In genomic region chr4:186702940-186703339, GRCh38 we compare ENCODE assay signal across 29 cellular contexts. TPM values are rescaled to one million over a fixed set of nuclear protein-coding genes. Genes with fewer than 3 reads are reported as not detected.
DNase-seq lines count a peak whose midpoint lies in the region; ATAC-seq and TF ChIP-seq lines count a peak whose summit lies in the region.
"Had no signal": no experiment of that assay in that cellular context is flagged by ENCODE, and none has a peak within 500 bp of the region (broad histone marks: within the 10 kb centered on the region; RNA-seq: fewer than 3 reads in every experiment).

No MANE protein-coding gene starts in this region.

- H3K4me1 ChIP-seq in heart left ventricle (peaks cover 6 to 82% (median 52%) of the 10 kb centered on the region in 12 donors), tibial artery (peaks cover 0 to 77% (median 54%) of the 10 kb centered on the region in 4 donors)

- peaks cover 0 to 26% (median 0%) of the 10 kb centered on the region in 9 donors for H3K36me3 ChIP-seq in heart left ventricle
- H3K36me3 ChIP-seq in tibial artery: peaks cover 13 to 16% (median 16%) of the 10 kb centered on the region in 3 donors
- H3K36me3 ChIP-seq: breast epithelium, MG63 had no signal

- TF ChIP-seq CTCF in heart left ventricle (IDR thresholded peaks at IDR 0.05) (no peak), chondrocyte (IDR thresholded peaks at IDR 0.05) (no peak), mesothelial cell of epicardium (IDR thresholded peaks at IDR 0.05; ENCODE audit: unreplicated experiment) (no peak), tibial artery (IDR thresholded peaks at IDR 0.05) (no peak)

- H3K27ac ChIP-seq in heart left ventricle (peak overlapping the region in 9 of 12 donors; percentile 32 to 91 (median 85)), tibial artery (peak overlapping the region; percentile 85 to 86)
- H3K27ac ChIP-seq: 22Rv1, lower lobe of right lung had no signal

- H3K9me3 Mint-ChIP-seq in chondrocyte (ENCODE audit: low read depth) (no peaks in the 10 kb centered on the region), mesothelial cell of epicardium (no peaks in the 10 kb centered on the region)
- peaks cover 5 to 7% of the 10 kb centered on the region in 2 donors for H3K9me3 Mint-ChIP-seq in activated T-cell treated with anti-CD3 and anti-CD28 coated beads, Interleukin-2, amount 50 U/mL, for 72 hours
- H3K9me3 Mint-ChIP-seq: H9 had no signal

- DNase-seq in heart left ventricle: no peak
- DNase-seq in Right ventricle myocardium superior: no peak
- DNase-seq in chondrocyte (ENCODE audit: low spot score): no peak
- no peak for DNase-seq in mesothelial cell of epicardium (ENCODE audit: low spot score in 2 of 2, unreplicated experiment in 2 of 2)
- DNase-seq in tibial artery: no peak
- no peak for DNase-seq in nucleus accumbens (lab: John Stamatoyannopoulos, UW)
- DNase-seq in activated T-cell treated with anti-CD3 and anti-CD28 coated beads, Interleukin-2, amount 50 U/mL, for 72 hours: no peak
- DNase-seq: activated CD4-positive, alpha-beta T cell treated with anti-CD3 and anti-CD28 coated beads for 48 hours; DMS79; effector CD8-positive, alpha-beta T cell; H9; KG1; lower lobe of right lung; MG63; mucosa of descending colon; NCI-H1105 treated with DMSO at 0.1 percent for 48 hours; NCI-H2029; NCI-H2227 treated with DMSO at 0.1 percent for 48 hours; NCI-H526; posterior cingulate gyrus; SJCRH30; stimulated activated CD4-positive, alpha-beta T cell treated with anti-CD3 and anti-CD28 coated beads, Interleukin-4, amount 100 ng/mL, for 24 hours had no signal

- H3K27me3 Mint-ChIP-seq in chondrocyte (ENCODE audit: low read depth) (no peaks in the 10 kb centered on the region), mesothelial cell of epicardium (ENCODE audit: low read depth) (no peaks in the 10 kb centered on the region)
- H3K27me3 Mint-ChIP-seq in activated T-cell treated with anti-CD3 and anti-CD28 coated beads, Interleukin-2, amount 50 U/mL, for 72 hours (ENCODE audit: low read depth): no peaks in the 10 kb centered on the region
- H3K27me3 Mint-ChIP-seq: natural killer cell treated with Interleukin-12 subunit alpha and Interleukin-12 subunit beta and Interleukin-15 and Interleukin-18, amount 100 ng/mL, for 72 hours had no signal

- ATAC-seq in heart left ventricle: no peak
- ATAC-seq in Right ventricle myocardium superior (ENCODE audit: poor library complexity): no peak
- no peak for ATAC-seq in HG02938 (IDR thresholded peaks at IDR 0.05; ENCODE audit: unreplicated experiment)
- ATAC-seq in activated T-cell treated with anti-CD3 and anti-CD28 coated beads, Interleukin-2, amount 50 U/mL, for 72 hours (replicated peaks in 1 of 2): no peak
- ATAC-seq: activated naive CD4-positive, alpha-beta T cell treated with anti-CD3 and anti-CD28 coated beads, Interleukin-2, amount 50 U/mL, for 72 hours; lower lobe of right lung; mucosa of descending colon; natural killer cell treated with Interleukin-12 subunit alpha and Interleukin-12 subunit beta and Interleukin-15 and Interleukin-18, amount 100 ng/mL, for 72 hours had no signal

- H3K9me3 ChIP-seq in heart left ventricle (no peaks in the 10 kb centered on the region), tibial artery (no peaks in the 10 kb centered on the region)
- H3K9me3 ChIP-seq: breast epithelium, lower lobe of right lung, MG63, mucosa of descending colon, SJCRH30 had no signal

- H3K4me3 Mint-ChIP-seq in chondrocyte (ENCODE audit: unreplicated experiment) (no peak overlapping the region), mesothelial cell of epicardium (no peak overlapping the region)
- H3K4me3 Mint-ChIP-seq in activated T-cell treated with anti-CD3 and anti-CD28 coated beads, Interleukin-2, amount 50 U/mL, for 72 hours: no peak overlapping the region
- H3K4me3 Mint-ChIP-seq: CD14-positive monocyte; H9; natural killer cell treated with Interleukin-12 subunit alpha and Interleukin-12 subunit beta and Interleukin-15 and Interleukin-18, amount 100 ng/mL, for 72 hours had no signal

- intact Hi-C loops in heart left ventricle (cut with DNase I) (no loop called here), Right ventricle myocardium superior (cut with DNase I) (no loop called here), tibial artery (cut with DNase I; ENCODE audit: low total_unique reads) (no loop called here)

- H3K4me1 Mint-ChIP-seq in chondrocyte (ENCODE audit: low read depth): peaks cover 90% of the 10 kb centered on the region
- peaks cover 61% of the 10 kb centered on the region for H3K4me1 Mint-ChIP-seq in mesothelial cell of epicardium
- no peaks in the 10 kb centered on the region for H3K4me1 Mint-ChIP-seq in activated T-cell treated with anti-CD3 and anti-CD28 coated beads, Interleukin-2, amount 50 U/mL, for 72 hours (ENCODE audit: low read depth)
- H3K4me1 Mint-ChIP-seq: CD14-positive monocyte had no signal

- H3K27me3 ChIP-seq in heart left ventricle: no peaks in the 10 kb centered on the region
- H3K27me3 ChIP-seq in tibial artery: no peaks in the 10 kb centered on the region
- H3K27me3 ChIP-seq: breast epithelium, MG63, SJCRH30, tibial nerve had no signal

- H3K27ac Mint-ChIP-seq in chondrocyte (ENCODE audit: unreplicated experiment) (peak overlapping the region; percentile 22), mesothelial cell of epicardium (peak overlapping the region; percentile 74)
- H3K27ac Mint-ChIP-seq in activated T-cell treated with anti-CD3 and anti-CD28 coated beads, Interleukin-2, amount 50 U/mL, for 72 hours: no peak overlapping the region
- H3K27ac Mint-ChIP-seq: activated naive CD4-positive, alpha-beta T cell treated with anti-CD3 and anti-CD28 coated beads, Interleukin-2, amount 50 U/mL, for 72 hours; CD14-positive monocyte; H9; natural killer cell treated with Interleukin-12 subunit alpha and Interleukin-12 subunit beta and Interleukin-15 and Interleukin-18, amount 100 ng/mL, for 72 hours had no signal

- H3K36me3 Mint-ChIP-seq in chondrocyte (ENCODE audit: low read depth) (peaks cover 36% of the 10 kb centered on the region), mesothelial cell of epicardium (peaks cover 26% of the 10 kb centered on the region)
- no peaks in the 10 kb centered on the region for H3K36me3 Mint-ChIP-seq in activated T-cell treated with anti-CD3 and anti-CD28 coated beads, Interleukin-2, amount 50 U/mL, for 72 hours (ENCODE audit: insufficient read depth in 2 of 2)
- H3K36me3 Mint-ChIP-seq: CD14-positive monocyte; natural killer cell treated with Interleukin-12 subunit alpha and Interleukin-12 subunit beta and Interleukin-15 and Interleukin-18, amount 100 ng/mL, for 72 hours had no signal

- no peak for TF ChIP-seq POLR2A in heart left ventricle (IDR thresholded peaks at IDR 0.05)

- H3K4me3 ChIP-seq in heart left ventricle (no peak overlapping the region), tibial artery (no peak overlapping the region)
- H3K4me3 ChIP-seq: breast epithelium, lower lobe of right lung, MG63, mucosa of descending colon, SJCRH30, tibial nerve had no signal

- WGBS in heart left ventricle, 4 donors: 72 to 76% (median 75%) methylated on average over 10 of the region's 10 CpGs

RNA-seq across cellular contexts. Expression of gene FAT1, which starts 20.7 kb away (rescaled TPM):
- total RNA-seq in heart left ventricle (100 to 1,000 TPM in 2 of 9 donors, 10 to 100 TPM in 7; 54.4 to 151 (median 76.4) TPM), Right ventricle myocardium superior (48.0 TPM), chondrocyte (663 to 672 TPM (median 671 TPM) in 3 replicates), mesothelial cell of epicardium (211 to 224 TPM (median 224 TPM) in 3 replicates)
- polyA plus RNA-seq in heart left ventricle: 10 to 100 TPM; 15.2 to 57.1 TPM
- total RNA-seq in activated T-cell treated with anti-CD3 and anti-CD28 coated beads, Interleukin-2, amount 50 U/mL, for 72 hours: under 1 TPM; 0.07 to 0.36 TPM
- total RNA-seq: natural killer cell treated with Interleukin-12 subunit alpha and Interleukin-12 subunit beta and Interleukin-15 and Interleukin-18, amount 100 ng/mL, for 72 hours had no signal
- polyA plus RNA-seq: CD14-positive monocyte had no signal

Comparison
In these comparisons a context has a peak if more than half of its experiments do, and no peak if none do; other contexts are left out.
1. RNA of gene FAT1, which starts 20.7 kb away (total RNA-seq): 663 to 672 TPM in chondrocyte, 211 to 224 TPM in mesothelial cell of epicardium, 54.4 to 151 TPM in heart left ventricle and 48.0 TPM in Right ventricle myocardium superior (single experiment); 0.07 to 0.36 TPM in activated T-cell treated with anti-CD3 and anti-CD28 coated beads, Interleukin-2, amount 50 U/mL, for 72 hours; every median in the first group is over 10 times any median in the second.